In the genomic region with DNA sequence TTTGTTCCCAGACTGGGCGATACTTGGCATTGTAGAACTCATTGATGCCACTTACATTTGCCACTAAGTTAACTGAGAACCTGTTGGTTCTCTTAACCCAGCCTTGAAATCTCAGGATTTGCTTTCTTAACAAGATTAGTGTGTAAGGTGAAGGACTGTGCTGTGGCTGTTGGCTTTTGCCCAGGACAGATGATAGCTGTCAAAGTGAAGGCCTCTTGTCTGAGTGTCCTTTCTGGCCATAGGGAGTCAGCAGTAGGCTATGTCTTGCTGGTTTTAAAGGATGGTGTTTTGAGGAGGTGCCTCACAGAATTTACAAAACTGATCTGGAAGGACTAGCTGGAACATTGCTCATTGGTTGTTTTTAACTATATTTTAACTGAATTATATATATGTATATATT, we compare ENCODE assay signal across 1 cellular context.
TF ChIP-seq lines count a peak whose summit lies in the region.

No MANE protein-coding gene starts in this region.

TF ChIP-seq in HepG2, 621 proteins besides CTCF, POLR2A, EP300 and RAD21:
- TF ChIP-seq HHEX (CRISPR knock-in tag; IDR thresholded peaks at IDR 0.05) (no peak), EZH2 (conservative IDR thresholded peaks at IDR 0.05; ENCODE audit: low read depth, low read length) (peak; percentile 24; the same call in 1 of the 2 replicates)
